Comparison of ENCODE assay signal across 31 cellular contexts in the genomic region with DNA sequence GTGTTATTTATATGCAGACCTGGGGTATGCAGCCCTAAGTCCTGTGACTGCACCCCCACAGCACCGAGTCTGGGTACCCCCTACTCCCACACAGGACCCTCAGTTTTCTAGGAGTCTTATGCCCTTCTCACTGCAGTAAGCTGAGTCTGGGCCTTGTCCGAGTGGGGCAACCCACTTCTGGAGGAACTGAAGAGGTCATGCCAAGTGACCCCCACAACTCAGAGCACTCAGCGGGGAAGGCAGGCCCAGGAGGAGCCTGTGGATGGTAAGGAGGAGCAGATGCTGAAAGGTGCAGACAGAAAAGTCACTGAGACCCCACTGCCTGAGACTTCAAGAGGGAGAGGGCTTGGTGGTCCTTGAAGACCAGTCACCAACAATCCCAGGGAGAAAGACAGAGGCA. TPM values are rescaled to one million over a fixed set of nuclear protein-coding genes. Genes with fewer than 3 reads are reported as not detected.
"Had no signal": no experiment of that assay in that cellular context is flagged by ENCODE, and none has a peak within 500 bp of the region (broad histone marks: within the 10 kb centered on the region; RNA-seq: fewer than 3 reads in every experiment).

No MANE protein-coding gene starts in this region.

- H3K9me3 ChIP-seq: adrenal gland, body of pancreas, gastrocnemius medialis, heart left ventricle had no signal

- DNase-seq: activated CD4-positive, alpha-beta memory T cell treated with anti-CD3 and anti-CD28 coated beads for 36 hours; activated CD4-positive, alpha-beta T cell treated with anti-CD3 and anti-CD28 coated beads for 36 hours; activated CD4-positive, alpha-beta T cell treated with anti-CD3 and anti-CD28 coated beads, Interleukin-2, amount 10 ng/mL, durations not matched to agents 24 days and 14 days; activated CD4-positive, CD25-positive, alpha-beta regulatory T cell; activated CD4-positive, CD25-positive, alpha-beta regulatory T cell treated with anti-CD3 and anti-CD28 coated beads, Interleukin-2, amount 50 U/mL, for 72 hours; activated CD8-positive, alpha-beta memory T cell treated with anti-CD3 and anti-CD28 coated beads, Interleukin-2, amount 10 ng/mL, durations not matched to agents 7 days and 5 days; activated CD8-positive, alpha-beta memory T cell treated with anti-CD3 and anti-CD28 coated beads, Interleukin-2, amount 50 U/mL, for 4 hours; activated CD8-positive, alpha-beta T cell treated with anti-CD3 and anti-CD28 coated beads, Interleukin-2, amount 10 ng/mL, durations not matched to agents 7 days and 5 days; activated effector memory CD4-positive, alpha-beta T cell treated with anti-CD3 and anti-CD28 coated beads, Interleukin-2, amount 50 U/mL, for 16 hours; activated naive CD4-positive, alpha-beta T cell treated with anti-CD3 and anti-CD28 coated beads for 36 hours; activated naive CD8-positive, alpha-beta T cell treated with anti-CD3 and anti-CD28 coated beads for 36 hours; activated naive CD8-positive, alpha-beta T cell treated with anti-CD3 and anti-CD28 coated beads, Interleukin-2, amount 50 U/mL, for 24 hours; activated T-cell treated with anti-CD3 and anti-CD28 coated beads, Interleukin-2, amount 50 U/mL, for 1 hour; activated T-cell treated with anti-CD3 and anti-CD28 coated beads, Interleukin-2, amount 50 U/mL, for 48 hours; adrenal gland; amygdala; aorta; body of pancreas; caudate nucleus; effector CD8-positive, alpha-beta T cell; foreskin keratinocyte; gastrocnemius medialis; glutamatergic neuron; heart left ventricle; T-helper 2 cell had no signal

- H3K4me1 Mint-ChIP-seq: activated naive CD8-positive, alpha-beta T cell treated with anti-CD3 and anti-CD28 coated beads, Interleukin-2, amount 50 U/mL, for 24 hours had no signal

- H3K36me3 Mint-ChIP-seq: activated CD4-positive, alpha-beta memory T cell treated with anti-CD3 and anti-CD28 coated beads for 36 hours; activated CD8-positive, alpha-beta memory T cell treated with anti-CD3 and anti-CD28 coated beads, Interleukin-2, amount 10 ng/mL, durations not matched to agents 7 days and 5 days; activated naive CD4-positive, alpha-beta T cell treated with anti-CD3 and anti-CD28 coated beads, Interleukin-2, amount 50 U/mL, for 24 hours; activated naive CD8-positive, alpha-beta T cell treated with anti-CD3 and anti-CD28 coated beads for 36 hours had no signal

- H3K4me3 Mint-ChIP-seq: activated CD4-positive, alpha-beta memory T cell treated with anti-CD3 and anti-CD28 coated beads for 36 hours; activated CD4-positive, alpha-beta T cell treated with anti-CD3 and anti-CD28 coated beads for 36 hours; activated CD4-positive, alpha-beta T cell treated with anti-CD3 and anti-CD28 coated beads, Interleukin-2, amount 10 ng/mL, durations not matched to agents 24 days and 14 days; activated CD8-positive, alpha-beta memory T cell treated with anti-CD3 and anti-CD28 coated beads, Interleukin-2, amount 10 ng/mL, durations not matched to agents 7 days and 5 days; activated CD8-positive, alpha-beta T cell treated with anti-CD3 and anti-CD28 coated beads, Interleukin-2, amount 10 ng/mL, durations not matched to agents 7 days and 5 days; activated naive CD4-positive, alpha-beta T cell treated with anti-CD3 and anti-CD28 coated beads for 36 hours; activated naive CD4-positive, alpha-beta T cell treated with anti-CD3 and anti-CD28 coated beads, Interleukin-2, amount 50 U/mL, for 24 hours; activated naive CD8-positive, alpha-beta T cell treated with anti-CD3 and anti-CD28 coated beads for 36 hours; activated naive CD8-positive, alpha-beta T cell treated with anti-CD3 and anti-CD28 coated beads, Interleukin-2, amount 50 U/mL, for 24 hours; activated T-helper 1 cell treated with anti-CD3 and anti-CD28 coated beads, Interleukin-12 subunit alpha, Interleukin-12 subunit beta, Interleukin-2, Interleukin-4 antibody, amounts not matched to agents 30 ng/mL and 10 ng/mL and 1 ng/mL, durations not matched to agents 14 hours and 24 hours and 36 hours had no signal

- H3K4me1 ChIP-seq: adrenal gland, body of pancreas, foreskin keratinocyte, gastrocnemius medialis had no signal

- H3K27ac Mint-ChIP-seq: activated CD4-positive, alpha-beta memory T cell treated with anti-CD3 and anti-CD28 coated beads for 36 hours; activated CD4-positive, alpha-beta T cell treated with anti-CD3 and anti-CD28 coated beads for 36 hours; activated CD4-positive, alpha-beta T cell treated with anti-CD3 and anti-CD28 coated beads, Interleukin-2, amount 10 ng/mL, durations not matched to agents 24 days and 14 days; activated CD8-positive, alpha-beta memory T cell treated with anti-CD3 and anti-CD28 coated beads, Interleukin-2, amount 10 ng/mL, durations not matched to agents 7 days and 5 days; activated naive CD4-positive, alpha-beta T cell treated with anti-CD3 and anti-CD28 coated beads for 36 hours; activated naive CD4-positive, alpha-beta T cell treated with anti-CD3 and anti-CD28 coated beads, Interleukin-2, amount 50 U/mL, for 24 hours; activated naive CD8-positive, alpha-beta T cell treated with anti-CD3 and anti-CD28 coated beads for 36 hours; activated naive CD8-positive, alpha-beta T cell treated with anti-CD3 and anti-CD28 coated beads, Interleukin-2, amount 50 U/mL, for 24 hours; activated T-helper 1 cell treated with anti-CD3 and anti-CD28 coated beads, Interleukin-12 subunit alpha, Interleukin-12 subunit beta, Interleukin-2, Interleukin-4 antibody, amounts not matched to agents 30 ng/mL and 10 ng/mL and 1 ng/mL, durations not matched to agents 14 hours and 24 hours and 36 hours; activated T-helper 2 cell treated with anti-CD3 and anti-CD28 coated beads, Interferon-gamma antibody, Interleukin-2, Interleukin-4, amounts not matched to agents 10 μg/mL and 5 μg/mL and 100 μg/mL, durations not matched to agents 14 hours and 24 hours and 36 hours had no signal

- H3K27ac ChIP-seq: adrenal gland, body of pancreas, foreskin keratinocyte, gastrocnemius medialis, heart left ventricle had no signal

- H3K36me3 ChIP-seq: adrenal gland, gastrocnemius medialis, heart left ventricle had no signal

- H3K27me3 ChIP-seq: adrenal gland, body of pancreas, gastrocnemius medialis, heart left ventricle had no signal

- H3K4me3 ChIP-seq: adrenal gland, body of pancreas, gastrocnemius medialis, heart left ventricle had no signal

- H3K9me3 Mint-ChIP-seq: activated CD4-positive, alpha-beta memory T cell treated with anti-CD3 and anti-CD28 coated beads for 36 hours; activated CD4-positive, alpha-beta T cell treated with anti-CD3 and anti-CD28 coated beads, Interleukin-2, amount 10 ng/mL, durations not matched to agents 24 days and 14 days; activated naive CD4-positive, alpha-beta T cell treated with anti-CD3 and anti-CD28 coated beads for 36 hours; activated naive CD4-positive, alpha-beta T cell treated with anti-CD3 and anti-CD28 coated beads, Interleukin-2, amount 50 U/mL, for 24 hours; activated naive CD8-positive, alpha-beta T cell treated with anti-CD3 and anti-CD28 coated beads for 36 hours; activated naive CD8-positive, alpha-beta T cell treated with anti-CD3 and anti-CD28 coated beads, Interleukin-2, amount 50 U/mL, for 24 hours; activated T-helper 1 cell treated with anti-CD3 and anti-CD28 coated beads, Interleukin-12 subunit alpha, Interleukin-12 subunit beta, Interleukin-2, Interleukin-4 antibody, amounts not matched to agents 30 ng/mL and 10 ng/mL and 1 ng/mL, durations not matched to agents 14 hours and 24 hours and 36 hours; activated T-helper 2 cell treated with anti-CD3 and anti-CD28 coated beads, Interferon-gamma antibody, Interleukin-2, Interleukin-4, amounts not matched to agents 10 μg/mL and 5 μg/mL and 100 μg/mL, durations not matched to agents 14 hours and 24 hours and 36 hours had no signal

- ATAC-seq: activated CD4-positive, alpha-beta T cell treated with anti-CD3 and anti-CD28 coated beads for 36 hours; activated CD8-positive, alpha-beta memory T cell treated with anti-CD3 and anti-CD28 coated beads, Interleukin-2, amount 10 ng/mL, durations not matched to agents 7 days and 5 days; activated CD8-positive, alpha-beta T cell treated with anti-CD3 and anti-CD28 coated beads, Interleukin-2, amount 10 ng/mL, durations not matched to agents 7 days and 5 days; activated naive CD8-positive, alpha-beta T cell treated with anti-CD3 and anti-CD28 coated beads, Interleukin-2, amount 50 U/mL, for 24 hours; body of pancreas; esophagus mucosa; foreskin keratinocyte; gastrocnemius medialis; heart left ventricle had no signal

- H3K27me3 Mint-ChIP-seq: activated CD4-positive, alpha-beta memory T cell treated with anti-CD3 and anti-CD28 coated beads for 36 hours; activated CD4-positive, alpha-beta T cell treated with anti-CD3 and anti-CD28 coated beads for 36 hours; activated CD4-positive, alpha-beta T cell treated with anti-CD3 and anti-CD28 coated beads, Interleukin-2, amount 10 ng/mL, durations not matched to agents 24 days and 14 days; activated naive CD4-positive, alpha-beta T cell treated with anti-CD3 and anti-CD28 coated beads, Interleukin-2, amount 50 U/mL, for 24 hours; activated naive CD8-positive, alpha-beta T cell treated with anti-CD3 and anti-CD28 coated beads for 36 hours; activated naive CD8-positive, alpha-beta T cell treated with anti-CD3 and anti-CD28 coated beads, Interleukin-2, amount 50 U/mL, for 24 hours had no signal

RNA-seq across cellular contexts. Expression of a gene that starts 56.1 kb away (rescaled TPM):
- total RNA-seq: activated CD8-positive, alpha-beta memory T cell treated with anti-CD3 and anti-CD28 coated beads for 36 hours; activated CD8-positive, alpha-beta memory T cell treated with anti-CD3 and anti-CD28 coated beads, Interleukin-2, amount 10 ng/mL, durations not matched to agents 7 days and 5 days; activated naive CD4-positive, alpha-beta T cell treated with anti-CD3 and anti-CD28 coated beads for 36 hours; activated T-helper 1 cell treated with anti-CD3 and anti-CD28 coated beads, Interleukin-12 subunit alpha, Interleukin-12 subunit beta, Interleukin-2, Interleukin-4 antibody, amounts not matched to agents 30 ng/mL and 10 ng/mL and 1 ng/mL, durations not matched to agents 14 hours and 24 hours and 36 hours; foreskin keratinocyte; T-helper 1 cell treated with Interleukin-12 subunit alpha and Interleukin-12 subunit beta and Interleukin-4 antibody, amounts not matched to agents 30 ng/mL and 1 ng/mL, for 36 hours had no signal
- polyA plus RNA-seq: foreskin keratinocyte had no signal
